In genomic region chr2:36797324-36798070, GRCh38 we compare ENCODE assay signal across 1 cellular context.
TF ChIP-seq lines count a peak whose summit lies in the region.

No MANE protein-coding gene starts in this region.

TF ChIP-seq in SK-N-SH treated with all-trans-retinoic acid at 6 μM for 48 hours, 23 proteins besides CTCF, POLR2A, EP300 and RAD21 (continued from another document):
- TF ChIP-seq POU6F1 (CRISPR knock-in tag; IDR thresholded peaks at IDR 0.05; ENCODE audit: borderline replicate concordance, low read depth) (no peak), CREB5 (CRISPR knock-in tag; IDR thresholded peaks at IDR 0.05; ENCODE audit: low read depth) (no peak), ZFP3 (CRISPR knock-in tag; IDR thresholded peaks at IDR 0.05) (no peak), SNAI2 (CRISPR knock-in tag; IDR thresholded peaks at IDR 0.05) (no peak), CSRNP3 (CRISPR knock-in tag; IDR thresholded peaks at IDR 0.05) (no peak), GLIS3 (CRISPR knock-in tag; IDR thresholded peaks at IDR 0.05) (no peak), ZNF8 (CRISPR knock-in tag; IDR thresholded peaks at IDR 0.05) (no peak), TOX (CRISPR knock-in tag; IDR thresholded peaks at IDR 0.05; ENCODE audit: borderline replicate concordance) (no peak)
